14 cellular contexts compared by ENCODE assay signal in the genomic region with DNA sequence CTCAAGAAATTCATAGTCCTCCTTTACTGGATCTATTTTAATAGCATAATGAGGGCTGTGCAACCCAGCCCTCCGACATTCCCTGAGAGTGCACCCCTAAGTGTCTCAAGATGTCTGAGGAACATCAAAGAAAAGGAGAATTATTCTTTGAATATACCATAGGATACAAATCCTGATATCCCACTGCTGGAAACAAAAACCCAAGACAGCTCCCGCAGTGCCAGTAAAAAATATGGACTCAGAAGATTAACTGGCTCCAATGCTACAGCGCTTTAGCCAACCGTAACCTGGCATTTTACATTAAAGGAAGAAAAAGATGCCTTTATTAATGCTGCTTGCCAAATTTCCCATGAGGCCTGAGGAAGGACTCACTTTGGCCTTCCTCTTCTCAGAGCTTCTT.
DNase-seq lines count a peak whose midpoint lies in the region; ATAC-seq, FAIRE-seq and TF ChIP-seq lines count a peak whose summit lies in the region.
"Had no signal": no experiment of that assay in that cellular context is flagged by ENCODE, and none has a peak within 500 bp of the region (broad histone marks: within the 10 kb centered on the region; RNA-seq: fewer than 3 reads in every experiment).

No MANE protein-coding gene starts in this region.

- H3K4me2 ChIP-seq in astrocyte (ENCODE audit: low read length) (no peak overlapping the region), mesenchymal stem cell (ENCODE audit: low read length, poor library complexity, severe bottlenecking) (no peak overlapping the region)

- no peak overlapping the region for H3K23ac ChIP-seq in mesenchymal stem cell (ENCODE audit: low read length in 2 of 2)

- H3K4me3 ChIP-seq in astrocyte (ENCODE audit: insufficient read depth, low read depth, low read length) (no peak overlapping the region), mesenchymal stem cell (ENCODE audit: insufficient read depth in 1 of 2, low read depth in 1 of 2, low read length in 2 of 2) (no peak overlapping the region), sigmoid colon (no peak overlapping the region), Peyer's patch (no peak overlapping the region)

- no peak for FAIRE-seq in astrocyte (lab: Jason Lieb, UNC)
- FAIRE-seq: H1, HepG2 had no signal

- H2BK120ac ChIP-seq in mesenchymal stem cell (ENCODE audit: low read depth, low read length): peak overlapping the region; percentile 54

- H3K4me3 Mint-ChIP-seq in astrocyte (ENCODE audit: unreplicated experiment): no peak overlapping the region

- H3K79me2 ChIP-seq in astrocyte (ENCODE audit: insufficient read depth, low read length): no peaks in the 10 kb centered on the region

- H3K14ac ChIP-seq in mesenchymal stem cell (ENCODE audit: low read length in 2 of 2): no peak overlapping the region

- H3K79me1 ChIP-seq in mesenchymal stem cell (replicated peaks; ENCODE audit: low read length, poor library complexity, severe bottlenecking): no peaks in the 10 kb centered on the region

- no peak overlapping the region for H2AK5ac ChIP-seq in mesenchymal stem cell (ENCODE audit: low read length, severe bottlenecking)

- peak overlapping the region; percentile 11 for H3K27ac ChIP-seq in astrocyte (ENCODE audit: low read depth, low read length)
- no peak overlapping the region for H3K27ac ChIP-seq in mesenchymal stem cell (ENCODE audit: low read length, poor library complexity, severe bottlenecking)
- peak overlapping the region; percentile 0 to 69 (median 53) for H3K27ac ChIP-seq in sigmoid colon
- peak overlapping the region in 1 of 4 donors; percentile 35 for H3K27ac ChIP-seq in Peyer's patch

- TF ChIP-seq EP300 in sigmoid colon (IDR thresholded peaks at IDR 0.05): no peak

- peaks cover 2% of the 10 kb centered on the region for H3K9me3 Mint-ChIP-seq in astrocyte (ENCODE audit: unreplicated experiment)

- no peak for ATAC-seq in GM21381 (IDR thresholded peaks at IDR 0.05; ENCODE audit: unreplicated experiment)
- ATAC-seq: HepG2 had no signal

- no peak overlapping the region for H3K27ac Mint-ChIP-seq in astrocyte (ENCODE audit: unreplicated experiment)

- TF ChIP-seq CTCF in astrocyte (IDR thresholded peaks at IDR 0.05; ENCODE audit: insufficient read depth, low read depth, low read length) (no peak), sigmoid colon (IDR thresholded peaks at IDR 0.05) (no peak), Peyer's patch (IDR thresholded peaks at IDR 0.05) (no peak)

- intact Hi-C loops in sigmoid colon (cut with DNase I) (no loop called here), posterior vena cava (cut with DNase I) (loop anchor here in 1 of 2 donors (10.0 kb wide), 1 partner anchor 71 kb away; no protein-coding TSS in a partner anchor)

- no peak overlapping the region for H2BK5ac ChIP-seq in mesenchymal stem cell (ENCODE audit: low read depth, low read length, poor library complexity, severe bottlenecking)

- H2BK15ac ChIP-seq in mesenchymal stem cell (ENCODE audit: low read depth, poor library complexity, severe bottlenecking): no peak overlapping the region

- peak overlapping the region; percentile 23 to 38 for H3K18ac ChIP-seq in mesenchymal stem cell (ENCODE audit: low read depth in 1 of 2, low read length in 2 of 2)

- H3K27me3 ChIP-seq in astrocyte (ENCODE audit: insufficient read depth, low read length) (peaks cover 5% of the 10 kb centered on the region), mesenchymal stem cell (ENCODE audit: control insufficient read depth in 1 of 2, insufficient read depth in 1 of 2, low read length in 2 of 2) (no peaks in the 10 kb centered on the region), sigmoid colon (no peaks in the 10 kb centered on the region), Peyer's patch (no peaks in the 10 kb centered on the region)

- DNase-seq in astrocyte (ENCODE audit: low read depth) (no peak), mesenchymal stem cell (no peak), sigmoid colon (no peak), Peyer's patch (no peak), DMS 273 (lab: John Stamatoyannopoulos, UW; ENCODE audit: unreplicated experiment) (no peak), posterior vena cava (ENCODE audit: low spot score) (no peak)
- DNase-seq: ACHN, COR-L47, NCI-H1092, NCI-H2081 treated with DMSO at 0.1 percent for 48 hours, NCI-H524 had no signal

- no peaks in the 10 kb centered on the region for H3K36me3 Mint-ChIP-seq in astrocyte (ENCODE audit: low read depth, unreplicated experiment)

- H3K9ac ChIP-seq in astrocyte (ENCODE audit: low read length) (no peak overlapping the region), mesenchymal stem cell (ENCODE audit: low read length) (peak overlapping the region; percentile 2)

- no peak overlapping the region for H4K8ac ChIP-seq in mesenchymal stem cell (ENCODE audit: low read length)

- H3K4me1 ChIP-seq in astrocyte (ENCODE audit: insufficient read depth, low read length) (peaks cover 5% of the 10 kb centered on the region), mesenchymal stem cell (ENCODE audit: control insufficient read depth, insufficient read depth, low read depth, low read length) (peaks cover 10% of the 10 kb centered on the region), sigmoid colon (peaks cover 0 to 29% (median 20%) of the 10 kb centered on the region in 4 donors), Peyer's patch (no peaks in the 10 kb centered on the region)

- H3K4ac ChIP-seq in mesenchymal stem cell (ENCODE audit: low read depth in 1 of 2, low read length in 2 of 2): peak overlapping the region in 1 of 2 experiments; percentile 34

- H3K27me3 Mint-ChIP-seq in astrocyte (ENCODE audit: low read depth, unreplicated experiment): peaks cover 21% of the 10 kb centered on the region

- 84% methylated on average over 4 of the region's 4 CpGs for WGBS in mesenchymal stem cell
- 94 to 97% methylated on average over 4 of the region's 4 CpGs for WGBS in sigmoid colon, 2 donors

- H4K20me1 ChIP-seq in astrocyte (ENCODE audit: insufficient read depth, low read length): no peaks in the 10 kb centered on the region

- TF ChIP-seq POLR2A in sigmoid colon (IDR thresholded peaks at IDR 0.05): no peak
- no peak for TF ChIP-seq POLR2A in Peyer's patch (IDR thresholded peaks at IDR 0.05)

- H3K36me3 ChIP-seq in astrocyte (ENCODE audit: insufficient read depth, low read length) (no peaks in the 10 kb centered on the region), mesenchymal stem cell (ENCODE audit: control insufficient read depth in 1 of 2, insufficient read depth in 2 of 2, low read depth in 1 of 2, low read length in 2 of 2) (no peaks in the 10 kb centered on the region), sigmoid colon (no peaks in the 10 kb centered on the region), Peyer's patch (no peaks in the 10 kb centered on the region)

- no peak overlapping the region for H4K91ac ChIP-seq in mesenchymal stem cell (ENCODE audit: low read length)

- H2BK12ac ChIP-seq in mesenchymal stem cell (ENCODE audit: low read length in 2 of 2): no peak overlapping the region

- peak overlapping the region; percentile 19 for H2AFZ ChIP-seq in astrocyte (ENCODE audit: low read depth, low read length)
- H2AFZ ChIP-seq in mesenchymal stem cell (ENCODE audit: low read depth, low read length): no peak overlapping the region

- H3K4me1 Mint-ChIP-seq in astrocyte (ENCODE audit: low read depth, unreplicated experiment): peaks cover 2% of the 10 kb centered on the region

- H3K9me3 ChIP-seq in astrocyte (ENCODE audit: insufficient read depth, low read depth, low read length): no peaks in the 10 kb centered on the region
- H3K9me3 ChIP-seq in mesenchymal stem cell (ENCODE audit: control insufficient read depth, low read length): no peaks in the 10 kb centered on the region
- no peaks in the 10 kb centered on the region for H3K9me3 ChIP-seq in sigmoid colon
- H3K9me3 ChIP-seq in Peyer's patch: no peaks in the 10 kb centered on the region
